14 cellular contexts compared by ENCODE assay signal in genomic region chr20:32564921-32565734, GRCh38. TPM values are rescaled to one million over a fixed set of nuclear protein-coding genes. Genes with fewer than 3 reads are reported as not detected.
DNase-seq lines count a peak whose midpoint lies in the region; ATAC-seq and TF ChIP-seq lines count a peak whose summit lies in the region.
"Had no signal": no experiment of that assay in that cellular context is flagged by ENCODE, and none has a peak within 500 bp of the region (broad histone marks: within the 10 kb centered on the region; RNA-seq: fewer than 3 reads in every experiment).

No MANE protein-coding gene starts in this region.

- H3K27ac Mint-ChIP-seq in stimulated activated naive CD8-positive, alpha-beta T cell treated with anti-CD3 and anti-CD28 coated beads, Interleukin-15, Interleukin-2, amounts not matched to agents 100 ng/mL and 50 ng/mL, for 24 hours: peak overlapping the region; percentile 3
- no peak overlapping the region for H3K27ac Mint-ChIP-seq in stimulated activated naive CD8-positive, alpha-beta T cell treated with anti-CD3 and anti-CD28 coated beads, Interleukin-15, amount 100 ng/mL, for 72 hours
- peak overlapping the region; percentile 79 for H3K27ac Mint-ChIP-seq in dendritic cell treated with granulocyte-macrophage colony-stimulating factor and Interleukin-4, amounts not matched to agents 40 ng/mL and 50 ng/mL, for 4 days

- intact Hi-C loops in dendritic cell treated with granulocyte-macrophage colony-stimulating factor and Interleukin-4, amounts not matched to agents 40 ng/mL and 50 ng/mL, for 4 days (cut with micrococcal nuclease): no loop called here
- intact Hi-C loops in upper lobe of right lung (cut with DNase I): no loop called here
- intact Hi-C loops in prostate gland (cut with DNase I): no loop called here

- H3K36me3 ChIP-seq in upper lobe of right lung (no peaks in the 10 kb centered on the region), prostate gland (no peaks in the 10 kb centered on the region)
- H3K36me3 ChIP-seq: brain microvascular endothelial cell, thyroid gland had no signal

- H3K27me3 Mint-ChIP-seq in stimulated activated naive CD8-positive, alpha-beta T cell treated with anti-CD3 and anti-CD28 coated beads, Interleukin-15, Interleukin-2, amounts not matched to agents 100 ng/mL and 50 ng/mL, for 24 hours: no peaks in the 10 kb centered on the region
- H3K27me3 Mint-ChIP-seq in stimulated activated naive CD8-positive, alpha-beta T cell treated with anti-CD3 and anti-CD28 coated beads, Interleukin-15, amount 100 ng/mL, for 72 hours: no peaks in the 10 kb centered on the region
- H3K27me3 Mint-ChIP-seq in dendritic cell treated with granulocyte-macrophage colony-stimulating factor and Interleukin-4, amounts not matched to agents 40 ng/mL and 50 ng/mL, for 4 days: peaks cover 4% of the 10 kb centered on the region

- H3K4me1 ChIP-seq in upper lobe of right lung: no peaks in the 10 kb centered on the region
- H3K4me1 ChIP-seq in prostate gland (replicated peaks): no peaks in the 10 kb centered on the region
- H3K4me1 ChIP-seq: thyroid gland had no signal

- H3K9me3 ChIP-seq in upper lobe of right lung: no peaks in the 10 kb centered on the region
- no peaks in the 10 kb centered on the region for H3K9me3 ChIP-seq in prostate gland
- H3K9me3 ChIP-seq: thyroid gland had no signal

- 61% methylated on average over 19 of the region's 19 CpGs for WGBS in prostate gland

- TF ChIP-seq POLR2A in prostate gland (IDR thresholded peaks at IDR 0.05): no peak

- H3K27me3 ChIP-seq in upper lobe of right lung (peaks cover 6% of the 10 kb centered on the region), prostate gland (replicated peaks; ENCODE audit: insufficient read depth) (no peaks in the 10 kb centered on the region)
- H3K27me3 ChIP-seq: brain microvascular endothelial cell, thyroid gland had no signal

- no peak overlapping the region for H3K4me3 Mint-ChIP-seq in stimulated activated naive CD8-positive, alpha-beta T cell treated with anti-CD3 and anti-CD28 coated beads, Interleukin-15, Interleukin-2, amounts not matched to agents 100 ng/mL and 50 ng/mL, for 24 hours
- H3K4me3 Mint-ChIP-seq in stimulated activated naive CD8-positive, alpha-beta T cell treated with anti-CD3 and anti-CD28 coated beads, Interleukin-15, amount 100 ng/mL, for 72 hours: no peak overlapping the region
- H3K4me3 Mint-ChIP-seq in dendritic cell treated with granulocyte-macrophage colony-stimulating factor and Interleukin-4, amounts not matched to agents 40 ng/mL and 50 ng/mL, for 4 days: no peak overlapping the region

- peaks cover 42% of the 10 kb centered on the region for H3K4me1 Mint-ChIP-seq in stimulated activated naive CD8-positive, alpha-beta T cell treated with anti-CD3 and anti-CD28 coated beads, Interleukin-15, Interleukin-2, amounts not matched to agents 100 ng/mL and 50 ng/mL, for 24 hours (ENCODE audit: low read depth)
- H3K4me1 Mint-ChIP-seq in stimulated activated naive CD8-positive, alpha-beta T cell treated with anti-CD3 and anti-CD28 coated beads, Interleukin-15, amount 100 ng/mL, for 72 hours: peaks cover 57% of the 10 kb centered on the region
- H3K4me1 Mint-ChIP-seq in dendritic cell treated with granulocyte-macrophage colony-stimulating factor and Interleukin-4, amounts not matched to agents 40 ng/mL and 50 ng/mL, for 4 days (ENCODE audit: low read depth): peaks cover 31% of the 10 kb centered on the region

- TF ChIP-seq CTCF in upper lobe of right lung (IDR thresholded peaks at IDR 0.05) (no peak), prostate gland (IDR thresholded peaks at IDR 0.05) (no peak)

- H3K27ac ChIP-seq in upper lobe of right lung: peak overlapping the region; percentile 42
- H3K27ac ChIP-seq in prostate gland: no peak overlapping the region
- H3K27ac ChIP-seq: brain microvascular endothelial cell, thyroid gland had no signal

- no peak for DNase-seq in stimulated activated naive CD8-positive, alpha-beta T cell treated with anti-CD3 and anti-CD28 coated beads, Interleukin-15, amount 100 ng/mL, for 72 hours
- DNase-seq in lung microvascular endothelial cell (ENCODE audit: low read depth in 2 of 2) (peak; percentile 40 to 78), upper lobe of right lung (peak; percentile 82), prostate gland (ENCODE audit: low spot score) (no peak)
- DNase-seq: brain microvascular endothelial cell; kidney; NCI-H1417 treated with DMSO at 0.1 percent for 48 hours; NK-92 treated with Interleukin-12 subunit alpha and Interleukin-12 subunit beta, amount 100 ng/mL, for 24 hours; T-helper 2 cell had no signal

- no peaks in the 10 kb centered on the region for H3K9me3 Mint-ChIP-seq in stimulated activated naive CD8-positive, alpha-beta T cell treated with anti-CD3 and anti-CD28 coated beads, Interleukin-15, Interleukin-2, amounts not matched to agents 100 ng/mL and 50 ng/mL, for 24 hours
- no peaks in the 10 kb centered on the region for H3K9me3 Mint-ChIP-seq in stimulated activated naive CD8-positive, alpha-beta T cell treated with anti-CD3 and anti-CD28 coated beads, Interleukin-15, amount 100 ng/mL, for 72 hours
- H3K9me3 Mint-ChIP-seq in dendritic cell treated with granulocyte-macrophage colony-stimulating factor and Interleukin-4, amounts not matched to agents 40 ng/mL and 50 ng/mL, for 4 days: no peaks in the 10 kb centered on the region

- no peaks in the 10 kb centered on the region for H3K36me3 Mint-ChIP-seq in stimulated activated naive CD8-positive, alpha-beta T cell treated with anti-CD3 and anti-CD28 coated beads, Interleukin-15, Interleukin-2, amounts not matched to agents 100 ng/mL and 50 ng/mL, for 24 hours (ENCODE audit: low read depth)
- no peaks in the 10 kb centered on the region for H3K36me3 Mint-ChIP-seq in dendritic cell treated with granulocyte-macrophage colony-stimulating factor and Interleukin-4, amounts not matched to agents 40 ng/mL and 50 ng/mL, for 4 days (ENCODE audit: low read depth)

- ATAC-seq in stimulated activated naive CD8-positive, alpha-beta T cell treated with anti-CD3 and anti-CD28 coated beads, Interleukin-15, amount 100 ng/mL, for 72 hours: no peak
- ATAC-seq in upper lobe of right lung (peak; percentile 83), GM21515 (IDR thresholded peaks at IDR 0.05; ENCODE audit: unreplicated experiment) (no peak), HG02840 (IDR thresholded peaks at IDR 0.05; ENCODE audit: low FRiP score, unreplicated experiment) (no peak)

- H3K4me3 ChIP-seq in upper lobe of right lung (no peak overlapping the region), prostate gland (no peak overlapping the region)
- H3K4me3 ChIP-seq: thyroid gland had no signal

RNA-seq across cellular contexts. Expression of gene NOL4L, which starts 20.0 kb away (rescaled TPM):
- 8.5 and 9.9 TPM in 2 replicates for total RNA-seq in lung microvascular endothelial cell
- total RNA-seq in upper lobe of right lung: 19.7 TPM
- 10 to 100 TPM; 18.0 to 59.7 TPM for total RNA-seq in prostate gland

Comparison
In these comparisons a context has a peak if more than half of its experiments do, and no peak if none do; other contexts are left out.
1. H3K27ac Mint-ChIP-seq: peak in stimulated activated naive CD8-positive, alpha-beta T cell treated with anti-CD3 and anti-CD28 coated beads, Interleukin-15, Interleukin-2, amounts not matched to agents 100 ng/mL and 50 ng/mL, for 24 hours (single experiment) and dendritic cell treated with granulocyte-macrophage colony-stimulating factor and Interleukin-4, amounts not matched to agents 40 ng/mL and 50 ng/mL, for 4 days (single experiment); none in stimulated activated naive CD8-positive, alpha-beta T cell treated with anti-CD3 and anti-CD28 coated beads, Interleukin-15, amount 100 ng/mL, for 72 hours (0 of 2).
2. DNase-seq: peak in lung microvascular endothelial cell (2 of 2) and upper lobe of right lung (single experiment); none in stimulated activated naive CD8-positive, alpha-beta T cell treated with anti-CD3 and anti-CD28 coated beads, Interleukin-15, amount 100 ng/mL, for 72 hours (0 of 2) and prostate gland (single experiment).